16 cellular contexts compared by ENCODE assay signal in genomic region chr4:186734251-186734650, GRCh38. TPM values are rescaled to one million over a fixed set of nuclear protein-coding genes. Genes with fewer than 3 reads are reported as not detected.
A peak's percentile ranks its signal among the peaks of the same experiment; 100 is the strongest.
DNase-seq lines count a peak whose midpoint lies in the region; ATAC-seq and TF ChIP-seq lines count a peak whose summit lies in the region.
"Had no signal": no experiment of that assay in that cellular context is flagged by ENCODE, and none has a peak within 500 bp of the region (broad histone marks: within the 10 kb centered on the region; RNA-seq: fewer than 3 reads in every experiment).

No MANE protein-coding gene starts in this region.

- TF ChIP-seq CTCF in MCF 10A (IDR thresholded peaks at IDR 0.05; ENCODE audit: unreplicated experiment) (no peak), mammary epithelial cell (conservative IDR thresholded peaks at IDR 0.05 in 1 of 2, IDR thresholded peaks at IDR 0.05 in 1 of 2; ENCODE audit: extremely low read depth in 1 of 2, insufficient read depth in 1 of 2, low read depth in 1 of 2, low read length in 2 of 2) (no peak), esophagus muscularis mucosa (IDR thresholded peaks at IDR 0.05) (no peak), neural crest cell (conservative IDR thresholded peaks at IDR 0.05) (no peak)

- H3K9ac ChIP-seq in mammary epithelial cell (ENCODE audit: insufficient read depth, low read length) = no peak overlapping the region
- H3K9ac ChIP-seq: BLaER1 had no signal

- no peak overlapping the region for H2AFZ ChIP-seq in mammary epithelial cell (ENCODE audit: low read depth, low read length)

- no peak for ATAC-seq in GM19455 (IDR thresholded peaks at IDR 0.05; ENCODE audit: unreplicated experiment)

- H3K9me3 ChIP-seq in mammary epithelial cell (replicated peaks; ENCODE audit: insufficient read depth, low read length) = no peaks in the 10 kb centered on the region
- no peaks in the 10 kb centered on the region for H3K9me3 ChIP-seq in esophagus muscularis mucosa
- H3K9me3 ChIP-seq: BLaER1, Caco-2, HAP-1 had no signal

- H3K4me1 ChIP-seq in mammary epithelial cell (ENCODE audit: insufficient read depth, low read length) (peaks cover 32% of the 10 kb centered on the region), esophagus muscularis mucosa (no peaks in the 10 kb centered on the region)

- H3K36me3 Mint-ChIP-seq in MCF 10A (ENCODE audit: insufficient read depth, unreplicated experiment) = peaks cover 6% of the 10 kb centered on the region
- no peaks in the 10 kb centered on the region for H3K36me3 Mint-ChIP-seq in neural crest cell (ENCODE audit: low read depth)
- H3K36me3 Mint-ChIP-seq: CD8-positive, alpha-beta memory T cell had no signal

- 98% methylated on average over 7 of the region's 7 CpGs for WGBS in mammary epithelial cell (ENCODE audit: low coverage, missing lambda C conversion rate)
- 95% methylated on average over 7 of the region's 7 CpGs for WGBS in esophagus muscularis mucosa

- H3K27me3 Mint-ChIP-seq in MCF 10A (ENCODE audit: insufficient read depth, unreplicated experiment) (no peaks in the 10 kb centered on the region), neural crest cell (ENCODE audit: low read depth) (no peaks in the 10 kb centered on the region)

- dilution Hi-C loops in mammary epithelial cell (cut with HindIII; ENCODE audit: low sequenced_read_pairs) = no loop called here

- no peak for TF ChIP-seq EP300 in esophagus muscularis mucosa (IDR thresholded peaks at IDR 0.05)

- peaks cover 7% of the 10 kb centered on the region for H3K9me3 Mint-ChIP-seq in MCF 10A (ENCODE audit: unreplicated experiment)
- H3K9me3 Mint-ChIP-seq in neural crest cell = no peaks in the 10 kb centered on the region
- H3K9me3 Mint-ChIP-seq: HFFc6 had no signal

- H3K27me3 ChIP-seq in mammary epithelial cell (ENCODE audit: insufficient read depth, low read length) (no peaks in the 10 kb centered on the region), esophagus muscularis mucosa (no peaks in the 10 kb centered on the region)
- H3K27me3 ChIP-seq: BLaER1 had no signal

- H4K20me1 ChIP-seq in mammary epithelial cell (ENCODE audit: insufficient read depth, low read length) = no peaks in the 10 kb centered on the region
- H4K20me1 ChIP-seq: BLaER1 had no signal

- peaks cover 3% of the 10 kb centered on the region for H3K79me2 ChIP-seq in mammary epithelial cell (ENCODE audit: insufficient read depth, low read length)

- POLR2A ChIA-PET in MCF 10A (lab: Yijun Ruan, JAX) = interaction anchor here (1.0 to 3.2 kb wide), 3 partner anchors 10 to 110 kb away, joined by 3 to 17 read pairs (median 4); partner anchors contain the start of gene FAT1

- H3K4me1 Mint-ChIP-seq in MCF 10A (ENCODE audit: insufficient read depth, unreplicated experiment) (peaks cover 29% of the 10 kb centered on the region), neural crest cell (peaks cover 5% of the 10 kb centered on the region)
- H3K4me1 Mint-ChIP-seq: CD8-positive, alpha-beta memory T cell had no signal

- BruUV-seq in MCF 10A (replicated peaks; lab: Mats Ljungman, UMichigan) = no TSS peak
- no TSS peak for BruUV-seq in mammary epithelial cell (replicated peaks; lab: Mats Ljungman, UMichigan)

- intact Hi-C loops in MCF 10A (cut with micrococcal nuclease) (no loop called here), mammary epithelial cell (cut with micrococcal nuclease) (no loop called here), esophagus muscularis mucosa (cut with DNase I) (no loop called here)

- TF ChIP-seq POLR2A in esophagus muscularis mucosa (IDR thresholded peaks at IDR 0.05; ENCODE audit: low read depth) = no peak

- H3K4me3 Mint-ChIP-seq in MCF 10A (ENCODE audit: unreplicated experiment) = no peak overlapping the region
- no peak overlapping the region for H3K4me3 Mint-ChIP-seq in neural crest cell
- H3K4me3 Mint-ChIP-seq: CD8-positive, alpha-beta memory T cell; HFFc6 had no signal

- DNase-seq in MCF 10A (ENCODE audit: unreplicated experiment) (no peak), mammary epithelial cell (no peak), NCI-H82 treated with DMSO at 0.1 percent for 48 hours (lab: John Stamatoyannopoulos, UW; ENCODE audit: unreplicated experiment) (peak; percentile 43), esophagus muscularis mucosa (ENCODE audit: extremely low spot score) (peak; percentile 66), neural crest cell (ENCODE audit: low read depth, low spot score) (no peak), mesenteric fat pad (ENCODE audit: low spot score) (no peak), dedifferentiated amniotic fluid mesenchymal stem cell (ENCODE audit: extremely low spot score) (no peak)
- DNase-seq: AML-193; Caco-2; CD8-positive, alpha-beta memory T cell; DMS 273 treated with DMSO at 0.1 percent for 48 hours; HFFc6 had no signal

- no peak overlapping the region for H3K4me3 ChIP-seq in mammary epithelial cell (replicated peaks in 1 of 3; ENCODE audit: insufficient read depth in 1 of 3, low read depth in 2 of 3, low read length in 3 of 3)
- no peak overlapping the region for H3K4me3 ChIP-seq in esophagus muscularis mucosa
- H3K4me3 ChIP-seq: BLaER1, HAP-1 had no signal

- no peaks in the 10 kb centered on the region for H3K36me3 ChIP-seq in mammary epithelial cell (ENCODE audit: insufficient read depth, low read length)
- H3K36me3 ChIP-seq in esophagus muscularis mucosa = no peaks in the 10 kb centered on the region
- H3K36me3 ChIP-seq: BLaER1, HAP-1 had no signal

- CTCF ChIA-PET in MCF 10A (lab: Yijun Ruan, JAX) (interaction anchor here (0.6 to 1.6 kb wide), 6 partner anchors 8 to 453 kb away, joined by 3 to 4 read pairs (median 3); partner anchors contain the start of gene FAT1), mammary epithelial cell (lab: Charles Lee; ENCODE audit: low non-redundant PET) (no interaction called here)

- H3K27ac ChIP-seq in mammary epithelial cell (ENCODE audit: insufficient read depth, low read depth, low read length) = no peak overlapping the region
- no peak overlapping the region for H3K27ac ChIP-seq in esophagus muscularis mucosa (replicated peaks in 1 of 4)
- H3K27ac ChIP-seq: 22Rv1, BLaER1 had no signal

- H3K4me2 ChIP-seq in mammary epithelial cell (ENCODE audit: insufficient read depth, low read depth, low read length) = no peak overlapping the region
- H3K4me2 ChIP-seq: BLaER1 had no signal

- H3K27ac Mint-ChIP-seq in MCF 10A (ENCODE audit: low read depth, unreplicated experiment) (peak overlapping the region; percentile 10), neural crest cell (ENCODE audit: unreplicated experiment) (peak overlapping the region; percentile 1)
- H3K27ac Mint-ChIP-seq: CD8-positive, alpha-beta memory T cell; HFFc6 had no signal

- in situ Hi-C loops in mammary epithelial cell (cut with MboI; ENCODE audit: low sequenced_read_pairs in 2 of 2) = loop anchor here (25.0 kb wide), 2 partner anchors 178 to 203 kb away; no protein-coding TSS in a partner anchor

RNA-seq across cellular contexts. Expression of gene FAT1, which starts 10.6 kb away (rescaled TPM):
- 132 and 165 TPM in 2 replicates for total RNA-seq in MCF 10A (2022)
- 1,000 to 10,000 TPM in 1 of 2 donors, 100 to 1,000 TPM in 1; 773 to 1,267 TPM for total RNA-seq in mammary epithelial cell
- 307 TPM for polyA plus RNA-seq in mammary epithelial cell
- polyA minus RNA-seq in mammary epithelial cell = 1,946 TPM
- 100 to 1,000 TPM; 145 to 244 (median 200) TPM for total RNA-seq in esophagus muscularis mucosa
- 127 and 130 TPM in 2 replicates for total RNA-seq in neural crest cell
- 50.3 TPM for total RNA-seq in mesenteric fat pad
- total RNA-seq: CD8-positive, alpha-beta memory T cell had no signal
- polyA plus RNA-seq: CD8-positive, alpha-beta memory T cell had no signal

Comparison
In these comparisons a context has a peak if more than half of its experiments do, and no peak if none do; other contexts are left out.
1. DNase-seq: peak in NCI-H82 treated with DMSO at 0.1 percent for 48 hours (single experiment) and esophagus muscularis mucosa (single experiment); none in MCF 10A (single experiment), mammary epithelial cell (single experiment), neural crest cell (single experiment), mesenteric fat pad (single experiment) and dedifferentiated amniotic fluid mesenchymal stem cell (single experiment).